In the genomic region with DNA sequence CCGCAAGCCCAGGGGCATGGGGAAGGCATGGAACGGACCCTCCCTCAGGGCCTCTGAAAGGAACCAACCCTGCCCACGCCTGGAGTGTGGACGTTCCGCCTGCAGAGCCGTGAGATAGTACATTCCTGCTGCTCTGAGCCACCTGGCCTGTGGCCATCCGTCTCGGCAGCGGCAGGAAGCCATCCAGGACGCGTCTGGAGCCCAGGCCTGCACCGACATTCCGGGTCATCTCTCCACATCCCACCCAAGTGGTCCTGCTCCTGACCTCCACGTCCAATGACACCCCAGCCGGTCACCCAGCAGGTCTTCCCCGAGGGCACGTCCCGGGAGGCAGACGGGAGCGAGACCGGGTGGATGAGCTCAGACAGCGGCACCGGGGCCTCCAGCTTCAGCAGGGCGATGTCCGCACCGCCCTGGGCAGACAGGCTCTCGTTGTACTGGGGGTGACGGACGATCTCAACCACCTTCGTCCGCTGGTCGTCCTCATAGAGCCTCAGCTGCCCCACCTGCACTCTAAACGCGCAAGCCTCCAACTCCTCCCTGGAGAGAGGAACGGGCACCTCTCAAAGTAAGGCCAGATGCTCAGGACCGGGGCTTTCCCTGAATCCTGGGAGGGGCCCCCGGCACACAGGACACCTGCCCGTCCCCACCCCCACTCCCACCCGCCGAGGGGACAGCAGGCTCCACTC, we compare ENCODE assay signal across 18 cellular contexts. TPM values are rescaled to one million over a fixed set of nuclear protein-coding genes. Genes with fewer than 3 reads are reported as not detected.
DNase-seq lines count a peak whose midpoint lies in the region; TF ChIP-seq lines count a peak whose summit lies in the region.
"Had no signal": no experiment of that assay in that cellular context is flagged by ENCODE, and none has a peak within 500 bp of the region (broad histone marks: within the 10 kb centered on the region; RNA-seq: fewer than 3 reads in every experiment).

No MANE protein-coding gene starts in this region.

- no peak overlapping the region for H3K27ac Mint-ChIP-seq in nephron progenitor cell
- H3K27ac Mint-ChIP-seq: progenitor cell of endocrine pancreas; stimulated activated memory B cell treated with anti-CD40 and anti-IgM and Interleukin-4, amounts not matched to agents 10 μg/mL and 1 μg/mL and 100 μg/mL, for 72 hours had no signal

- TF ChIP-seq CTCF in cardiac fibroblast (IDR thresholded peaks at IDR 0.05; ENCODE audit: low read depth, low read length) (no peak), nephron progenitor cell (IDR thresholded peaks at IDR 0.05) (no peak), smooth muscle cell (IDR thresholded peaks at IDR 0.05; ENCODE audit: borderline replicate concordance, insufficient read depth, poor library complexity, severe bottlenecking) (no peak)

- peak overlapping the region; percentile 62 for H3K4me3 Mint-ChIP-seq in nephron progenitor cell
- H3K4me3 Mint-ChIP-seq: stimulated activated memory B cell treated with anti-CD40 and anti-IgM and Interleukin-4, amounts not matched to agents 10 μg/mL and 1 μg/mL and 100 μg/mL, for 72 hours had no signal

- H3K27me3 ChIP-seq in smooth muscle cell (ENCODE audit: low read depth) = peaks cover 28% of the 10 kb centered on the region

- peaks cover 61% of the 10 kb centered on the region for H3K27me3 Mint-ChIP-seq in nephron progenitor cell (ENCODE audit: low read depth, poor library complexity)

- H3K9me3 ChIP-seq in smooth muscle cell (replicated peaks; ENCODE audit: low read depth) = no peaks in the 10 kb centered on the region
- H3K9me3 ChIP-seq: transverse colon had no signal

- no peaks in the 10 kb centered on the region for H3K9me3 Mint-ChIP-seq in nephron progenitor cell
- H3K9me3 Mint-ChIP-seq: stimulated activated memory B cell treated with anti-CD40 and anti-IgM and Interleukin-4, amounts not matched to agents 10 μg/mL and 1 μg/mL and 100 μg/mL, for 72 hours had no signal

- H3K36me3 ChIP-seq in smooth muscle cell (ENCODE audit: low read depth) = no peaks in the 10 kb centered on the region
- H3K36me3 ChIP-seq: transverse colon had no signal

- no peaks in the 10 kb centered on the region for H3K79me2 ChIP-seq in smooth muscle cell (ENCODE audit: low read depth)

- 82% methylated on average over 40 of the region's 40 CpGs for WGBS in smooth muscle cell (ENCODE audit: low lambda C conversion rate)

- H3K4me3 ChIP-seq in cardiac fibroblast (replicated peaks in 1 of 2; ENCODE audit: low read depth in 2 of 2, low read length in 2 of 2) (no peak overlapping the region), smooth muscle cell (no peak overlapping the region)
- H3K4me3 ChIP-seq: transverse colon had no signal

- H4K20me1 ChIP-seq in smooth muscle cell (ENCODE audit: low read depth) = no peaks in the 10 kb centered on the region

- H3K4me1 Mint-ChIP-seq in nephron progenitor cell = peaks cover 65% of the 10 kb centered on the region

- H3K9ac ChIP-seq in smooth muscle cell (ENCODE audit: low read depth) = no peak overlapping the region

- peak; percentile 51 for DNase-seq in DMS53 (lab: John Stamatoyannopoulos, UW)
- no peak for DNase-seq in DMS53 treated with DMSO at 0.1 percent for 48 hours (lab: John Stamatoyannopoulos, UW; ENCODE audit: unreplicated experiment)
- peak; percentile 22 to 29 for DNase-seq in cardiac fibroblast (ENCODE audit: low read depth in 2 of 2)
- no peak for DNase-seq in nephron progenitor cell
- no peak for DNase-seq in smooth muscle cell (lab: John Stamatoyannopoulos, UW; ENCODE audit: unreplicated experiment)
- DNase-seq in NCI-H345 (lab: John Stamatoyannopoulos, UW) = no peak
- DNase-seq: naive thymus-derived CD4-positive, alpha-beta T cell; NCI-H187 treated with DMSO at 0.1 percent for 48 hours; SIG-M5; T-helper 2 cell; transverse colon had no signal

- no peak overlapping the region for H3K27ac ChIP-seq in smooth muscle cell (ENCODE audit: low read depth)
- H3K27ac ChIP-seq: 22Rv1, transverse colon had no signal

- H3K4me1 ChIP-seq in smooth muscle cell (ENCODE audit: low read depth) = no peaks in the 10 kb centered on the region

- no peak overlapping the region for H3K4me2 ChIP-seq in smooth muscle cell

- no peaks in the 10 kb centered on the region for H3K36me3 Mint-ChIP-seq in nephron progenitor cell (ENCODE audit: low read depth)
- H3K36me3 Mint-ChIP-seq: naive thymus-derived CD4-positive, alpha-beta T cell; stimulated activated memory B cell treated with anti-CD40 and anti-IgM and Interleukin-4, amounts not matched to agents 10 μg/mL and 1 μg/mL and 100 μg/mL, for 72 hours had no signal

- H3F3A ChIP-seq in smooth muscle cell (ENCODE audit: low read depth) = no peaks in the 10 kb centered on the region

- no peak overlapping the region for H2AFZ ChIP-seq in smooth muscle cell (ENCODE audit: low read depth)

RNA-seq across cellular contexts. Expression of gene UBE2I, which starts 21.3 kb away (rescaled TPM):
- 51.5 and 95.9 TPM in 2 replicates for total RNA-seq in smooth muscle cell
- 169 and 180 TPM in 2 replicates for polyA plus RNA-seq in smooth muscle cell

RNA-seq across cellular contexts. Expression of gene TPSD1, which starts 32.3 kb away (rescaled TPM):
- not detected in 2 replicates for total RNA-seq in smooth muscle cell
- not detected in 2 replicates for polyA plus RNA-seq in smooth muscle cell
- total RNA-seq: cerebellum; fibroblast of villous mesenchyme; lung microvascular endothelial cell; naive thymus-derived CD4-positive, alpha-beta T cell; NCI-H460; progenitor cell of endocrine pancreas had no signal
- polyA plus RNA-seq: naive thymus-derived CD4-positive, alpha-beta T cell had no signal

RNA-seq across cellular contexts. Expression of gene BAIAP3, which starts 45.3 kb away (rescaled TPM):
- 0.31 TPM in 1 of 2 replicates, not detected in the other for total RNA-seq in smooth muscle cell
- 0.34 and 0.51 TPM in 2 replicates for polyA plus RNA-seq in smooth muscle cell

RNA-seq across cellular contexts. Expression of gene TPSAB1, which starts 47.6 kb away (rescaled TPM):
- not detected in 2 replicates for total RNA-seq in smooth muscle cell
- polyA plus RNA-seq in smooth muscle cell = not detected in 2 replicates
- total RNA-seq: fibroblast of villous mesenchyme, lung microvascular endothelial cell, NCI-H460, progenitor cell of endocrine pancreas had no signal
- polyA plus RNA-seq: naive thymus-derived CD4-positive, alpha-beta T cell had no signal

RNA-seq across cellular contexts. Expression of gene TPSB2, which starts 58.1 kb away (rescaled TPM):
- total RNA-seq in smooth muscle cell = not detected in 2 replicates
- polyA plus RNA-seq in smooth muscle cell = not detected in 2 replicates
- total RNA-seq: cerebellum, fibroblast of villous mesenchyme, lung microvascular endothelial cell, NCI-H460, progenitor cell of endocrine pancreas had no signal
- polyA plus RNA-seq: naive thymus-derived CD4-positive, alpha-beta T cell had no signal

Comparison
In these comparisons a context has a peak if more than half of its experiments do, and no peak if none do; other contexts are left out.
1. DNase-seq: peak in DMS53 (single experiment) and cardiac fibroblast (2 of 2); none in DMS53 treated with DMSO at 0.1 percent for 48 hours (single experiment), nephron progenitor cell (single experiment), smooth muscle cell (single experiment) and NCI-H345 (single experiment).